24 cellular contexts compared by ENCODE assay signal in genomic region chr22:17137861-17138425, GRCh38. TPM values are rescaled to one million over a fixed set of nuclear protein-coding genes. Genes with fewer than 3 reads are reported as not detected.
DNase-seq lines count a peak whose midpoint lies in the region; ATAC-seq, FAIRE-seq and TF ChIP-seq lines count a peak whose summit lies in the region.
"Had no signal": no experiment of that assay in that cellular context is flagged by ENCODE, and none has a peak within 500 bp of the region (broad histone marks: within the 10 kb centered on the region; RNA-seq: fewer than 3 reads in every experiment).

No MANE protein-coding gene starts in this region.

- 83% methylated on average over 15 of the region's 17 CpGs for WGBS in K562 (ENCODE audit: insufficient coverage, low coverage, missing lambda C conversion rate)

- no peaks in the 10 kb centered on the region for H3K27me3 Mint-ChIP-seq in CD8-positive, alpha-beta T cell (ENCODE audit: low read depth)
- H3K27me3 Mint-ChIP-seq: CD8-positive, alpha-beta memory T cell had no signal

- H3K4me2 ChIP-seq in K562 (ENCODE audit: insufficient read depth, low read length) (no peak overlapping the region), osteoblast (ENCODE audit: insufficient read depth, low read length) (no peak overlapping the region)
- H3K4me2 ChIP-seq: A549, PC-9 had no signal

- H3K27ac ChIP-seq in CD8-positive, alpha-beta T cell (ENCODE audit: low read depth, low read length) = no peak overlapping the region
- H3K27ac ChIP-seq in K562 (ENCODE audit: extremely low read depth, low read depth, low read length) (no peak overlapping the region), osteoblast (ENCODE audit: low read depth, low read length) (no peak overlapping the region)
- H3K27ac ChIP-seq: A549, C4-2B, PC-9, SJSA1 had no signal

- TF ChIP-seq CTCF in CD8-positive, alpha-beta T cell (IDR thresholded peaks at IDR 0.05) = no peak
- TF ChIP-seq CTCF in K562 (IDR thresholded peaks at IDR 0.05 in 2 of 3, conservative IDR thresholded peaks at IDR 0.05 in 1 of 3; ENCODE audit: insufficient read depth in 2 of 3, low read depth in 1 of 3, low read length in 3 of 3) = no peak
- no peak for TF ChIP-seq CTCF in osteoblast (IDR thresholded peaks at IDR 0.05; ENCODE audit: extremely low read depth, low read depth, low read length)

- intact Hi-C loops in CD8-positive, alpha-beta T cell (cut with DNase I, micrococcal nuclease) = no loop called here
- intact Hi-C loops in K562 (cut with micrococcal nuclease) = no loop called here

- no peaks in the 10 kb centered on the region for H3K9me1 ChIP-seq in K562 (ENCODE audit: control insufficient read depth, insufficient read depth, low read length)

- H2AFZ ChIP-seq in K562 (ENCODE audit: low read depth, low read length) = no peak overlapping the region
- no peak overlapping the region for H2AFZ ChIP-seq in osteoblast (ENCODE audit: low read length)
- H2AFZ ChIP-seq: PC-9 had no signal

- BruUV-seq in K562 (replicated peaks; lab: Mats Ljungman, UMichigan) = TSS peak; percentile 77

- CTCF ChIA-PET in CD8-positive, alpha-beta T cell (lab: Charles Lee) = interaction anchor here (1.7 to 2.3 kb wide), 2 partner anchors 34 to 364 kb away, joined by 3 to 14 read pairs; no protein-coding TSS in a partner anchor
- CTCF ChIA-PET in K562 (lab: Yijun Ruan, JAX; ENCODE audit: low intra/inter-chr PET ratio) = no interaction called here

- H3K4me3 Mint-ChIP-seq in CD8-positive, alpha-beta T cell = no peak overlapping the region
- H3K4me3 Mint-ChIP-seq: CD8-positive, alpha-beta memory T cell had no signal

- peaks cover 61% of the 10 kb centered on the region for H3K36me3 Mint-ChIP-seq in CD8-positive, alpha-beta T cell

- H4K20me1 ChIP-seq in K562 (replicated peaks; ENCODE audit: control insufficient read depth, insufficient read depth, low read length) (peaks cover 5% of the 10 kb centered on the region; the same call in 1 of the 2 replicates), osteoblast (ENCODE audit: insufficient read depth, low read length) (peaks cover 3% of the 10 kb centered on the region)

- DNase-seq in CD8-positive, alpha-beta T cell = no peak
- DNase-seq in H7 (peak; percentile 18), K562 (ENCODE audit: extremely low read depth in 1 of 4, low spot score in 3 of 4) (no peak), osteoblast (ENCODE audit: insufficient read length, low spot score, missing footprints) (peak; percentile 26)
- DNase-seq in activated CD8-positive, alpha-beta memory T cell treated with anti-CD3 and anti-CD28 coated beads for 24 hours = no peak
- DNase-seq: CD8-positive, alpha-beta memory T cell; DMS153; DND-41; KG1; MM.1S; NCI-H2029; NCI-H446 treated with DMSO at 0.1 percent for 48 hours; NCI-H526; NCI-H82; NK-92 treated with Interleukin-12 subunit alpha and Interleukin-12 subunit beta, amount 100 ng/mL, for 24 hours; PC-9 had no signal

- POLR2A ChIA-PET in CD8-positive, alpha-beta T cell (lab: Charles Lee) = no interaction called here
- POLR2A ChIA-PET in K562 (lab: Yijun Ruan, JAX) = no interaction called here

- TF ChIP-seq RAD21 in K562 (CRISPR knock-in tag; conservative IDR thresholded peaks at IDR 0.05 in 1 of 2, IDR thresholded peaks at IDR 0.05 in 1 of 2) = no peak

- ATAC-seq in CD8-positive, alpha-beta T cell = no peak
- ATAC-seq in K562 = no peak
- no peak for ATAC-seq in esophagus mucosa
- ATAC-seq in HG03139 (IDR thresholded peaks at IDR 0.05; ENCODE audit: unreplicated experiment) = no peak
- ATAC-seq: Right ventricle myocardium inferior had no signal

- H3K4me1 ChIP-seq in CD8-positive, alpha-beta T cell (ENCODE audit: insufficient read depth, low read length) = no peaks in the 10 kb centered on the region
- H3K4me1 ChIP-seq in K562 (replicated peaks in 1 of 2; ENCODE audit: control insufficient read depth in 2 of 2, insufficient read depth in 2 of 2, low read length in 2 of 2) (no peaks in the 10 kb centered on the region), osteoblast (ENCODE audit: insufficient read depth, low read length) (no peaks in the 10 kb centered on the region)
- H3K4me1 ChIP-seq: A549, SJSA1 had no signal

- TF ChIP-seq EP300 in K562 (IDR thresholded peaks at IDR 0.05; ENCODE audit: low read length) = no peak

- no peaks in the 10 kb centered on the region for H3K9me3 Mint-ChIP-seq in CD8-positive, alpha-beta T cell
- H3K9me3 Mint-ChIP-seq: CD8-positive, alpha-beta memory T cell had no signal

- H3K79me2 ChIP-seq in K562 (ENCODE audit: control insufficient read depth, insufficient read depth, low read length) = no peaks in the 10 kb centered on the region
- H3K79me2 ChIP-seq in osteoblast (ENCODE audit: insufficient read depth, low read length) = no peaks in the 10 kb centered on the region

- peaks cover 26% of the 10 kb centered on the region for H3K36me3 ChIP-seq in CD8-positive, alpha-beta T cell (ENCODE audit: insufficient read depth, low read length)
- peaks cover 22% of the 10 kb centered on the region for H3K36me3 ChIP-seq in H7 (replicated peaks; ENCODE audit: control insufficient read depth, insufficient read depth, low read length)
- H3K36me3 ChIP-seq in K562 (ENCODE audit: control insufficient read depth, insufficient read depth, low read length) = peaks cover 31% of the 10 kb centered on the region; the same call in 2 of the 3 replicates
- H3K36me3 ChIP-seq in osteoblast (ENCODE audit: insufficient read depth, low read length) = no peaks in the 10 kb centered on the region
- H3K36me3 ChIP-seq: SJSA1 had no signal

- no peak overlapping the region for H3K4me3 ChIP-seq in CD8-positive, alpha-beta T cell (ENCODE audit: low read depth, low read length)
- H3K4me3 ChIP-seq in H7 (ENCODE audit: insufficient read depth, low read depth, low read length) (no peak overlapping the region), K562 (no peak overlapping the region), osteoblast (ENCODE audit: insufficient read depth, low read length) (no peak overlapping the region)
- H3K4me3 ChIP-seq: A549, PC-9, SJSA1 had no signal

- H3K4me1 Mint-ChIP-seq in CD8-positive, alpha-beta T cell (ENCODE audit: low read depth) = no peaks in the 10 kb centered on the region
- H3K4me1 Mint-ChIP-seq: CD8-positive, alpha-beta memory T cell had no signal

- TF ChIP-seq POLR2A in K562 (conservative IDR thresholded peaks at IDR 0.05) = no peak

- no peaks in the 10 kb centered on the region for H3K9me3 ChIP-seq in CD8-positive, alpha-beta T cell (ENCODE audit: low read length)
- H3K9me3 ChIP-seq in K562 (replicated peaks; ENCODE audit: control insufficient read depth, insufficient read depth, low read depth, low read length) = no peaks in the 10 kb centered on the region
- no peaks in the 10 kb centered on the region for H3K9me3 ChIP-seq in osteoblast (ENCODE audit: low read depth, low read length)
- H3K9me3 ChIP-seq: A549, SJSA1 had no signal

- peak overlapping the region; percentile 52 for H3K27ac Mint-ChIP-seq in CD8-positive, alpha-beta T cell

- H3K27me3 ChIP-seq in CD8-positive, alpha-beta T cell (ENCODE audit: insufficient read depth, low read length) = no peaks in the 10 kb centered on the region
- H3K27me3 ChIP-seq in H7 (ENCODE audit: control insufficient read depth, insufficient read depth, low read length) (no peaks in the 10 kb centered on the region), K562 (ENCODE audit: control insufficient read depth in 2 of 2, insufficient read depth in 2 of 2, low read length in 2 of 2) (peaks cover 0 to 6% of the 10 kb centered on the region in 2 experiments; a peak in 1 of 5 replicates), osteoblast (ENCODE audit: insufficient read depth, low read length) (no peaks in the 10 kb centered on the region)
- H3K27me3 ChIP-seq: SJSA1 had no signal

- FAIRE-seq in K562 (lab: Jason Lieb, UNC) = no peak
- FAIRE-seq: A549, H54 had no signal

- H3K9ac ChIP-seq in K562 (ENCODE audit: insufficient read depth in 1 of 2, low read depth in 2 of 2, low read length in 2 of 2) = no peak overlapping the region; a peak in 1 of 4 replicates

- in situ Hi-C loops in K562 (cut with MboI) = no loop called here

RNA-seq across cellular contexts. Expression of gene TMEM121B, which starts 16.8 kb away (rescaled TPM):
- total RNA-seq in CD8-positive, alpha-beta T cell = under 1 TPM in 1 of 2 experiments, not detected in 1; 0.11 TPM
- 2.2 and 2.3 TPM in 2 replicates for total RNA-seq in H7 (2014; rRNA removed; shearing (Covaris generic))
- 0.09 TPM in 1 of 2 replicates, not detected in the other for total RNA-seq in K562 (2011; cell fraction: chromatin; rRNA removed; ENCODE audit: low replicate concordance)
- total RNA-seq in K562 (2011; cell fraction: nucleolus; rRNA removed) = under 0.01 TPM in 1 of 2 replicates, not detected in the other
- 0.38 TPM in 1 of 2 replicates, not detected in the other for total RNA-seq in K562 (2011; cell fraction: nucleoplasm; rRNA removed)
- total RNA-seq in K562 (2014; rRNA removed) = 0.04 TPM in 1 of 2 replicates, not detected in the other
- total RNA-seq in K562 (2014; rRNA removed; fragmentation: Illumina TruSeq; extraction: Trizol) = 0.03 TPM in 1 of 2 replicates, not detected in the other
- total RNA-seq in K562 (2015; rRNA removed; fragmentation: Illumina TruSeq; extraction: Trizol) = not detected in 2 replicates
- 0.07 TPM in 2 replicates for total RNA-seq in K562 (2021)
- not detected in 2 replicates for polyA plus RNA-seq in K562 (2011; rRNA removed)
- not detected in 2 replicates for polyA plus RNA-seq in K562 (2011; cell fraction: cytosol; rRNA removed)
- polyA plus RNA-seq in K562 (2011; cell fraction: nucleus; rRNA removed) = 0.03 TPM in 2 replicates
- polyA plus RNA-seq in K562 (2012) = 0.04 TPM in 1 of 2 replicates, not detected in the other
- 0.03 TPM in 1 of 2 replicates, not detected in the other for polyA plus RNA-seq in K562 (2014; fragmentation: Illumina TruSeq; extraction: Trizol)
- under 1 TPM in 1 of 2 experiments, not detected in 1; 0.03 TPM for polyA plus RNA-seq in K562 (2014; fragmentation: Nextera tagmentation; extraction: Ambion mirVana)
- polyA plus RNA-seq in K562 (2014; rRNA removed) = not detected in 2 replicates
- not detected in 2 replicates for polyA minus RNA-seq in K562 (2011; rRNA and poly(A)+ RNA removed)
- not detected in 2 replicates for polyA minus RNA-seq in K562 (2011; cell fraction: cytosol; rRNA and poly(A)+ RNA removed)
- not detected in 2 replicates for polyA minus RNA-seq in K562 (2011; cell fraction: nucleus; rRNA and poly(A)+ RNA removed)
- under 0.01 TPM in 1 of 2 replicates, not detected in the other for total RNA-seq in osteoblast
- 0.28 TPM for total RNA-seq in esophagus mucosa
- total RNA-seq: PC-9, RPMI7951 had no signal
- polyA plus RNA-seq: CD8-positive, alpha-beta memory T cell had no signal

RNA-seq across cellular contexts. Expression of gene HDHD5, which starts 21.1 kb away (rescaled TPM):
- 10 to 100 TPM in 1 of 2 experiments, 1 to 10 TPM in 1; 9.2 to 11.0 TPM for total RNA-seq in CD8-positive, alpha-beta T cell
- total RNA-seq in H7 (2014; rRNA removed; shearing (Covaris generic)) = 127 and 142 TPM in 2 replicates
- 12.3 and 28.7 TPM in 2 replicates for total RNA-seq in K562 (2011; cell fraction: chromatin; rRNA removed; ENCODE audit: low replicate concordance)
- 34.5 and 34.7 TPM in 2 replicates for total RNA-seq in K562 (2011; cell fraction: nucleolus; rRNA removed)
- 23.5 and 27.0 TPM in 2 replicates for total RNA-seq in K562 (2011; cell fraction: nucleoplasm; rRNA removed)
- 36.6 and 44.2 TPM in 2 replicates for total RNA-seq in K562 (2014; rRNA removed)
- 11.5 and 14.4 TPM in 2 replicates for total RNA-seq in K562 (2014; rRNA removed; fragmentation: Illumina TruSeq; extraction: Trizol)
- total RNA-seq in K562 (2015; rRNA removed; fragmentation: Illumina TruSeq; extraction: Trizol) = 20.1 and 22.0 TPM in 2 replicates
- 29.7 and 32.2 TPM in 2 replicates for total RNA-seq in K562 (2021)
- polyA plus RNA-seq in K562 (2011; rRNA removed) = 23.1 and 28.7 TPM in 2 replicates
- polyA plus RNA-seq in K562 (2011; cell fraction: cytosol; rRNA removed) = 37.2 and 54.8 TPM in 2 replicates
- 27.3 and 34.3 TPM in 2 replicates for polyA plus RNA-seq in K562 (2011; cell fraction: nucleus; rRNA removed)
- 15.1 and 22.1 TPM in 2 replicates for polyA plus RNA-seq in K562 (2012)
- polyA plus RNA-seq in K562 (2014; fragmentation: Illumina TruSeq; extraction: Trizol) = 24.2 and 26.8 TPM in 2 replicates
- 1 to 10 TPM; 1.6 to 2.3 TPM for polyA plus RNA-seq in K562 (2014; fragmentation: Nextera tagmentation; extraction: Ambion mirVana)
- polyA plus RNA-seq in K562 (2014; rRNA removed) = 33.9 and 40.0 TPM in 2 replicates
- polyA minus RNA-seq in K562 (2011; rRNA and poly(A)+ RNA removed) = 8.1 and 15.6 TPM in 2 replicates
- 13.9 and 15.7 TPM in 2 replicates for polyA minus RNA-seq in K562 (2011; cell fraction: cytosol; rRNA and poly(A)+ RNA removed)
- 12.2 and 12.3 TPM in 2 replicates for polyA minus RNA-seq in K562 (2011; cell fraction: nucleus; rRNA and poly(A)+ RNA removed)
- total RNA-seq in osteoblast = 25.6 and 31.8 TPM in 2 replicates
- total RNA-seq in esophagus mucosa = 20.1 TPM

RNA-seq across cellular contexts. Expression of gene IL17RA, which starts 53.1 kb away (rescaled TPM):
- 10 to 100 TPM; 20.4 to 24.7 TPM for total RNA-seq in CD8-positive, alpha-beta T cell
- total RNA-seq in H7 (2014; rRNA removed; shearing (Covaris generic)) = 3.6 and 4.3 TPM in 2 replicates
- total RNA-seq in K562 (2011; cell fraction: chromatin; rRNA removed; ENCODE audit: low replicate concordance) = 18.2 and 21.4 TPM in 2 replicates
- 21.4 and 22.8 TPM in 2 replicates for total RNA-seq in K562 (2011; cell fraction: nucleolus; rRNA removed)
- total RNA-seq in K562 (2011; cell fraction: nucleoplasm; rRNA removed) = 21.7 and 23.7 TPM in 2 replicates
- total RNA-seq in K562 (2014; rRNA removed) (4.4 and 6.6 TPM in 2 replicates), K562 (2014; rRNA removed; fragmentation: Illumina TruSeq; extraction: Trizol) (2.1 and 2.8 TPM in 2 replicates), K562 (2015; rRNA removed; fragmentation: Illumina TruSeq; extraction: Trizol) (3.7 and 4.1 TPM in 2 replicates), K562 (2021) (11.4 and 11.8 TPM in 2 replicates), osteoblast (6.2 TPM in 2 replicates), esophagus mucosa (8.0 TPM)
- polyA plus RNA-seq in K562 (2011; rRNA removed) (6.5 and 7.2 TPM in 2 replicates), K562 (2014; fragmentation: Illumina TruSeq; extraction: Trizol) (3.1 and 3.8 TPM in 2 replicates), K562 (2014; fragmentation: Nextera tagmentation; extraction: Ambion mirVana) (under 1 TPM; 0.17 to 0.21 TPM), K562 (2014; rRNA removed) (5.7 and 6.9 TPM in 2 replicates)
- polyA plus RNA-seq in K562 (2011; cell fraction: cytosol; rRNA removed) = 5.1 and 11.4 TPM in 2 replicates
- polyA plus RNA-seq in K562 (2011; cell fraction: nucleus; rRNA removed) = 8.8 and 13.0 TPM in 2 replicates
- polyA plus RNA-seq in K562 (2012) = 5.1 and 7.5 TPM in 2 replicates
- 5.4 and 6.7 TPM in 2 replicates for polyA minus RNA-seq in K562 (2011; rRNA and poly(A)+ RNA removed)
- polyA minus RNA-seq in K562 (2011; cell fraction: cytosol; rRNA and poly(A)+ RNA removed) = 3.1 and 4.1 TPM in 2 replicates
- polyA minus RNA-seq in K562 (2011; cell fraction: nucleus; rRNA and poly(A)+ RNA removed) = 7.7 and 10.1 TPM in 2 replicates

Comparison
In these comparisons a context has a peak if more than half of its experiments do, and no peak if none do; other contexts are left out.
1. DNase-seq: peak in H7 (single experiment) and osteoblast (single experiment); none in CD8-positive, alpha-beta T cell (0 of 7), K562 (0 of 4) and activated CD8-positive, alpha-beta memory T cell treated with anti-CD3 and anti-CD28 coated beads for 24 hours (single experiment).